ENCODE assay signal across 8 cellular contexts in the genomic region with DNA sequence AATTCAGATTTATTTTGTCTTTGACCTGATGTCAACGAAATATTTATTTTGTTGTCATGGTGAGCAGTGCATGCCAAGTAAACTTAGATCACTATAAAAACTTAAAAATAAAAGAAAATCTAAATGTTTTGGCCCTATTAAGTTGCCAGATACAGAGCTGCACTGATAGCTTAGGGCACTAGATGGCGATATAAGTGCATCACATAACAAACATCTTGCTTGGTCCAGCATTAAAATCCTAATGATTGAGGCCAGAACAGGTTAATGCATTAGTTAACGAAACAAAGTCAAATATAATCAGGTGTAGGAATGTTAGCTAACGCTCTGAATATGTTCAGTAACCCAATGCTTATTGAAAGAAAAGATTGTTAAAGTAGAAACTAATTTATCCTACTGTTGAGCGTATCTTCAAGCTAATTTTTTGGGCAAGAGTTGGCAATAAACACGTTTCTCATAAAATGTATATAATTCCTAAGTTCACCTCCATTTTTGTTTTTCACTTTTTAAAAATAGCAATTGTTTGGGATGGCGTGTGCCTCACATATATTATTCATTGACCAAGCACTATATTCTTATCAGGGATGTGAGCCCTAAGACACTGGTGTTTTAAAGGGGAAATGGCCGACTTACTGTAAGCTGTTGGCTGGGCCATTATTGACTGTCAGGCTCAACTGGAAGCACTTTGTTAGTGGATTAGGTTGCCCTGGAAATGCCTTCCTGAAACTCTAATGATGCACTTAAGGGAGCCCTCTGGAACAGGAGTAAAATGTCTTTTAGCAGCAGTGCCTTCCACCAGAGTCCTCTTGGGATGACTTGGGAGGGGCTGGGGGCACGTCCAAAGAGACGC. TPM values are rescaled to one million over a fixed set of nuclear protein-coding genes. Genes with fewer than 3 reads are reported as not detected.
DNase-seq lines count a peak whose midpoint lies in the region; ATAC-seq, FAIRE-seq and TF ChIP-seq lines count a peak whose summit lies in the region.

No MANE protein-coding gene starts in this region.

- no peaks in the 10 kb centered on the region for H3K36me3 ChIP-seq in heart left ventricle

- no peak overlapping the region for H3K27ac ChIP-seq in heart left ventricle

- no peak for TF ChIP-seq POLR2A in heart left ventricle (IDR thresholded peaks at IDR 0.05)

- peaks cover 0 to 16% (median 5%) of the 10 kb centered on the region in 12 donors for H3K4me1 ChIP-seq in heart left ventricle

- H3K27ac Mint-ChIP-seq in activated naive CD4-positive, alpha-beta T cell treated with anti-CD3 and anti-CD28 coated beads, Interleukin-2, amount 10 ng/mL, durations not matched to agents 7 days and 5 days: no peak overlapping the region

- CTCF ChIA-PET in activated naive CD4-positive, alpha-beta T cell treated with anti-CD3 and anti-CD28 coated beads, Interleukin-2, amount 10 ng/mL, durations not matched to agents 7 days and 5 days (lab: Charles Lee): interaction anchor here (0.6 to 2.7 kb wide), 19 partner anchors 8 to 1622 kb away, joined by 3 to 19 read pairs (median 3); no protein-coding TSS in a partner anchor

- peak; percentile 30 for DNase-seq in DMS153 (lab: John Stamatoyannopoulos, UW)
- no peak for DNase-seq in GM19239 (ENCODE audit: insufficient read length, low spot score)
- peak; percentile 90 for DNase-seq in NCI-H748 (lab: John Stamatoyannopoulos, UW; ENCODE audit: unreplicated experiment)
- DNase-seq in activated naive CD4-positive, alpha-beta T cell treated with anti-CD3 and anti-CD28 coated beads, Interleukin-2, amount 10 ng/mL, durations not matched to agents 7 days and 5 days: peak; percentile 49
- no peak for DNase-seq in heart left ventricle
- no peak for DNase-seq in retinal pigment epithelial cell (ENCODE audit: low read depth)

- TF ChIP-seq CTCF in heart left ventricle (IDR thresholded peaks at IDR 0.05) (peak; percentile 76 to 97 (median 87)), retinal pigment epithelial cell (conservative IDR thresholded peaks at IDR 0.05; ENCODE audit: low read depth, low read length) (peak; percentile 92)

- peaks cover 31% of the 10 kb centered on the region for H3K27me3 Mint-ChIP-seq in activated naive CD4-positive, alpha-beta T cell treated with anti-CD3 and anti-CD28 coated beads, Interleukin-2, amount 10 ng/mL, durations not matched to agents 7 days and 5 days

- no peaks in the 10 kb centered on the region for H3K9me3 Mint-ChIP-seq in activated naive CD4-positive, alpha-beta T cell treated with anti-CD3 and anti-CD28 coated beads, Interleukin-2, amount 10 ng/mL, durations not matched to agents 7 days and 5 days

- 36 to 40% (median 39%) methylated on average over 10 of the region's 10 CpGs for WGBS in heart left ventricle, 4 donors

- no peaks in the 10 kb centered on the region for H3K9me3 ChIP-seq in heart left ventricle

- H3K4me1 Mint-ChIP-seq in activated naive CD4-positive, alpha-beta T cell treated with anti-CD3 and anti-CD28 coated beads, Interleukin-2, amount 10 ng/mL, durations not matched to agents 7 days and 5 days: peaks cover 4% of the 10 kb centered on the region

- intact Hi-C loops in heart left ventricle (cut with DNase I): loop anchor here (2.0 to 10.0 kb wide), 16 partner anchors 181 to 1931 kb away; no protein-coding TSS in a partner anchor

- ATAC-seq in HG03175 (IDR thresholded peaks at IDR 0.05; ENCODE audit: unreplicated experiment): peak; percentile 76
- ATAC-seq in heart left ventricle: peak in 3 of 4 donors; percentile 52 to 74 (median 56)
- no peak for ATAC-seq in GM21717 (IDR thresholded peaks at IDR 0.05; ENCODE audit: unreplicated experiment)

- H3K27me3 ChIP-seq in heart left ventricle: peaks cover 9 to 71% (median 36%) of the 10 kb centered on the region in 9 donors

- no peaks in the 10 kb centered on the region for H3K36me3 Mint-ChIP-seq in activated naive CD4-positive, alpha-beta T cell treated with anti-CD3 and anti-CD28 coated beads, Interleukin-2, amount 10 ng/mL, durations not matched to agents 7 days and 5 days

- no peak overlapping the region for H3K4me3 Mint-ChIP-seq in activated naive CD4-positive, alpha-beta T cell treated with anti-CD3 and anti-CD28 coated beads, Interleukin-2, amount 10 ng/mL, durations not matched to agents 7 days and 5 days

- no peak overlapping the region for H3K4me3 ChIP-seq in heart left ventricle
- no peak overlapping the region for H3K4me3 ChIP-seq in retinal pigment epithelial cell (ENCODE audit: low read length)

- FAIRE-seq in GM19239 (lab: Jason Lieb, UNC): peak; percentile 86

RNA-seq across cellular contexts. Expression of a gene that starts 33.3 kb away (rescaled TPM):
- total RNA-seq in heart left ventricle: under 1 TPM in 8 of 9 donors, not detected in 1; 0.02 to 0.32 (median 0.12) TPM
- polyA plus RNA-seq in heart left ventricle: not detected

RNA-seq across cellular contexts. Expression of a gene that starts 33.5 kb away (rescaled TPM):
- total RNA-seq in heart left ventricle: 10 to 100 TPM; 18.2 to 43.9 (median 31.0) TPM
- polyA plus RNA-seq in heart left ventricle: 10 to 100 TPM in 1 of 2 donors, 1 to 10 TPM in 1; 4.1 to 24.9 TPM

Comparison
In these comparisons a context has a peak if more than half of its experiments do, and no peak if none do; other contexts are left out.
1. DNase-seq: peak in DMS153 (single experiment), NCI-H748 (single experiment) and activated naive CD4-positive, alpha-beta T cell treated with anti-CD3 and anti-CD28 coated beads, Interleukin-2, amount 10 ng/mL, durations not matched to agents 7 days and 5 days (single experiment); none in GM19239 (single experiment), heart left ventricle (0 of 5) and retinal pigment epithelial cell (single experiment).